In the genomic region with DNA sequence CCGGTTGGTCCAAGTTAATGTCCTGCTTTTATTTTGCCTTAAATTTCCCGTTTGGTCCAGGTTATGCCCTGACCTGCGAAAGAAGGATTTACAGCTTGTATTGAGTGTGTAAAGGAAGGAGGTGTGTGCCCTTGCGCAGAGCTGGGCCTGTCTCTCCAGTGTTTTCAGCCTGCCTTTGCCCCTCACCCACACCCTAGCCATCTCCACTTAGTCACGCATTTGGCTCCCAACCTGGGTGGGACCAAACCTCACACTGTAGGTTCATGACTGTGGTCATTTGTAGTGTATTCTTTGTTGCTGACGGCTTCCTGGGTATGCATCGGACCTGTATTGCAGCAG, we compare ENCODE assay signal across 8 cellular contexts. TPM values are rescaled to one million over a fixed set of nuclear protein-coding genes. Genes with fewer than 3 reads are reported as not detected.
DNase-seq lines count a peak whose midpoint lies in the region; ATAC-seq and TF ChIP-seq lines count a peak whose summit lies in the region.

No MANE protein-coding gene starts in this region.

- TF ChIP-seq CTCF in Peyer's patch (IDR thresholded peaks at IDR 0.05) = no peak

- peak overlapping the region; percentile 94 to 98 (median 96) for H3K27ac ChIP-seq in Peyer's patch
- peak overlapping the region; percentile 78 for H3K27ac ChIP-seq in iPS-20b (ENCODE audit: low read length)

- peak overlapping the region; percentile 82 to 93 (median 90) for H3K4me3 ChIP-seq in Peyer's patch
- H3K4me3 ChIP-seq in iPS-20b (ENCODE audit: low read length) = peak overlapping the region; percentile 39

- peak overlapping the region; percentile 98 for H3K27ac Mint-ChIP-seq in activated naive CD8-positive, alpha-beta T cell treated with anti-CD3 and anti-CD28 coated beads, Interleukin-2, amount 50 U/mL, for 24 hours

- no peaks in the 10 kb centered on the region for H3K27me3 ChIP-seq in Peyer's patch
- H3K27me3 ChIP-seq in iPS-20b (ENCODE audit: insufficient read depth, low read length) = no peaks in the 10 kb centered on the region

- no peak for TF ChIP-seq POLR2A in Peyer's patch (IDR thresholded peaks at IDR 0.05)

- H3K9ac ChIP-seq in iPS-20b (ENCODE audit: low read depth, low read length) = peak overlapping the region; percentile 94

- H3K27me3 Mint-ChIP-seq in activated naive CD8-positive, alpha-beta T cell treated with anti-CD3 and anti-CD28 coated beads, Interleukin-2, amount 50 U/mL, for 24 hours = peaks cover 2% of the 10 kb centered on the region

- H3K9me3 Mint-ChIP-seq in activated naive CD8-positive, alpha-beta T cell treated with anti-CD3 and anti-CD28 coated beads, Interleukin-2, amount 50 U/mL, for 24 hours = no peaks in the 10 kb centered on the region

- no peaks in the 10 kb centered on the region for H3K36me3 ChIP-seq in Peyer's patch
- peaks cover 31% of the 10 kb centered on the region for H3K36me3 ChIP-seq in iPS-20b (ENCODE audit: insufficient read depth, low read depth, low read length)

- DNase-seq in NCI-H345 (lab: John Stamatoyannopoulos, UW) (peak; percentile 51), NCI-H345 treated with DMSO at 0.1 percent for 48 hours (lab: John Stamatoyannopoulos, UW; ENCODE audit: unreplicated experiment) (no peak), Peyer's patch (peak in 1 of 3 donors; percentile 52)
- peak; percentile 79 for DNase-seq in activated naive CD8-positive, alpha-beta T cell treated with anti-CD3 and anti-CD28 coated beads, Interleukin-2, amount 50 U/mL, for 24 hours
- peak; percentile 58 to 59 for DNase-seq in stimulated activated CD4-positive, alpha-beta T cell treated with anti-CD3 and anti-CD28 coated beads, Interleukin-15, amount 100 ng/mL, for 48 hours (ENCODE audit: low read depth in 2 of 2)

- H3K36me3 Mint-ChIP-seq in activated naive CD8-positive, alpha-beta T cell treated with anti-CD3 and anti-CD28 coated beads, Interleukin-2, amount 50 U/mL, for 24 hours (ENCODE audit: low read depth) = peaks cover 43% of the 10 kb centered on the region

- peaks cover 48% of the 10 kb centered on the region for H3K4me1 Mint-ChIP-seq in activated naive CD8-positive, alpha-beta T cell treated with anti-CD3 and anti-CD28 coated beads, Interleukin-2, amount 50 U/mL, for 24 hours

- peak overlapping the region; percentile 100 for H3K4me3 Mint-ChIP-seq in activated naive CD8-positive, alpha-beta T cell treated with anti-CD3 and anti-CD28 coated beads, Interleukin-2, amount 50 U/mL, for 24 hours

- no peaks in the 10 kb centered on the region for H3K9me3 ChIP-seq in Peyer's patch
- H3K9me3 ChIP-seq in iPS-20b (ENCODE audit: insufficient read depth, low read depth, low read length) = no peaks in the 10 kb centered on the region

- ATAC-seq in HG03432 (IDR thresholded peaks at IDR 0.05; ENCODE audit: unreplicated experiment) (peak; percentile 37), HG02678 (IDR thresholded peaks at IDR 0.05; ENCODE audit: unreplicated experiment) (no peak)
- ATAC-seq in activated naive CD8-positive, alpha-beta T cell treated with anti-CD3 and anti-CD28 coated beads, Interleukin-2, amount 50 U/mL, for 24 hours = peak; percentile 67

- H3K4me1 ChIP-seq in Peyer's patch = peaks cover 0 to 49% (median 10%) of the 10 kb centered on the region in 4 donors
- H3K4me1 ChIP-seq in iPS-20b (ENCODE audit: insufficient read depth, low read length) = peaks cover 13% of the 10 kb centered on the region; the same call in 1 of the 2 replicates

RNA-seq across cellular contexts. Expression of gene SRSF10, which starts 0.6 kb away (rescaled TPM):
- 100 to 1,000 TPM in 3 of 4 donors, 10 to 100 TPM in 1; 86.3 to 224 (median 112) TPM for total RNA-seq in Peyer's patch

RNA-seq across cellular contexts. Expression of gene PNRC2, which starts 21.1 kb away (rescaled TPM):
- total RNA-seq in Peyer's patch = 100 to 1,000 TPM in 2 of 4 donors, 10 to 100 TPM in 2; 77.9 to 157 (median 104) TPM
